In the genomic region with DNA sequence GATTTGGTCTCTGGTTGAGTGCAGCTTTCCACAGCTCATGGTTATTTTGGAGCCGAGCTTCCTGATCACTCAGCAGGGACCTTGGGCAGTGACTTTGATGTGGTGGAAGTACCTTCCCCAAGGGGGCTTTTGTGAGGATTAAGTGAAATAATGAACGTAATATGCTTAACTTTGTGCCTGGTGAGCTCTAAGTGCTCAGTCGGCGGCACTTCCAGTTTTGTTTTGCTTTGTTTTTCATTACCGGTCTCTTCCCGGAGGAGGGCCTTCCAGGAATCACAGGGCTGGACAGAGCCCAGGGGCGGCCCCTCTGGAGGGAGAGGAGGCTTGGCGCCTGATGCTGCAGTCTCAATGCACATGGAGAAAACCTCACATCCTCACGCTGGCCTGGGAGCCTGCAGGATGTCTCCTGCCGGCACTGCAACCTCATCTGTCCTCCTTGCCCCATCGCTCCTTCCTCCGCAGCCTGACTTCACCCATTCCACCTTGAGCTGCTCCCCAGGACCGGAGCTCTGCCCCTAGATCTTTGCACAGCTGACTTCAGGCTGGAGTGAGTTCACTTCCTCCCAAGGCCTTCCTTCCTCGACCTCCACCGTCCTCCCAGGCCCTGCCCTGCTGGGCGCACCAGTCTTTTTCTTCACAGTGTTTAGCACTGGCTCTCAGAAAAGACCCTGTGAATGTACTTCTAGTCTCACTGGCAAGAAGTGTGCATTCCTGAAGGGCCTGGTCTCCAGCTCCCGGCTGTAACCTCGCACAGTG, we compare ENCODE assay signal across 8 cellular contexts. TPM values are rescaled to one million over a fixed set of nuclear protein-coding genes. Genes with fewer than 3 reads are reported as not detected.
DNase-seq lines count a peak whose midpoint lies in the region; ATAC-seq and TF ChIP-seq lines count a peak whose summit lies in the region.

No MANE protein-coding gene starts in this region.

- H3K36me3 ChIP-seq in parathyroid adenoma (ENCODE audit: control insufficient read depth, insufficient read depth, low read length), result no peaks in the 10 kb centered on the region

- H3K4me3 ChIP-seq in parathyroid adenoma (ENCODE audit: low read depth, low read length), result peak overlapping the region; percentile 36

- peak overlapping the region; percentile 89 for H3K4me2 ChIP-seq in parathyroid adenoma (ENCODE audit: low read length)

- H3K9ac ChIP-seq in parathyroid adenoma, result no peak overlapping the region

- H2AFZ ChIP-seq in parathyroid adenoma, result peak overlapping the region; percentile 87

- H3K9me3 ChIP-seq in parathyroid adenoma (ENCODE audit: control insufficient read depth, low read length), result no peaks in the 10 kb centered on the region

- H3K27ac Mint-ChIP-seq in activated naive CD4-positive, alpha-beta T cell treated with anti-CD3 and anti-CD28 coated beads for 36 hours, result peak overlapping the region; percentile 96

- H3K4me1 ChIP-seq in parathyroid adenoma, result peaks cover 33% of the 10 kb centered on the region

- no peaks in the 10 kb centered on the region for H3K27me3 ChIP-seq in parathyroid adenoma (ENCODE audit: control insufficient read depth, insufficient read depth, low read length)

- intact Hi-C loops in activated naive CD4-positive, alpha-beta T cell treated with anti-CD3 and anti-CD28 coated beads for 36 hours (cut with micrococcal nuclease), result loop anchor here (5.0 to 10.0 kb wide), 3 partner anchors 455 to 1872 kb away; a partner anchor contains a TSS
- intact Hi-C loops in cardiac septum (cut with DNase I), result no loop called here

- no peaks in the 10 kb centered on the region for H3K27me3 Mint-ChIP-seq in activated naive CD4-positive, alpha-beta T cell treated with anti-CD3 and anti-CD28 coated beads for 36 hours (ENCODE audit: low read depth)

- ATAC-seq in GM19463 (IDR thresholded peaks at IDR 0.05; ENCODE audit: unreplicated experiment), result no peak

- peak; percentile 50 for DNase-seq in activated naive CD4-positive, alpha-beta T cell treated with anti-CD3 and anti-CD28 coated beads for 36 hours
- DNase-seq in activated naive CD4-positive, alpha-beta T cell treated with anti-CD3 and anti-CD28 coated beads, Interleukin-2, amount 50 U/mL, for 16 hours, result no peak
- DNase-seq in activated effector memory CD4-positive, alpha-beta T cell treated with anti-CD3 and anti-CD28 coated beads, Interleukin-2, amount 50 U/mL, for 16 hours, result peak; percentile 70
- peak; percentile 87 for DNase-seq in cardiac septum (ENCODE audit: low spot score)
- DNase-seq in NCI-H187 treated with DMSO at 0.1 percent for 48 hours (lab: John Stamatoyannopoulos, UW), result no peak
- no peak for DNase-seq in GM19240 (ENCODE audit: insufficient read length, low spot score)

- H3K9me3 Mint-ChIP-seq in activated naive CD4-positive, alpha-beta T cell treated with anti-CD3 and anti-CD28 coated beads for 36 hours, result no peaks in the 10 kb centered on the region

- peaks cover 20% of the 10 kb centered on the region for H3K79me2 ChIP-seq in parathyroid adenoma

- peak overlapping the region; percentile 97 for H3K4me3 Mint-ChIP-seq in activated naive CD4-positive, alpha-beta T cell treated with anti-CD3 and anti-CD28 coated beads for 36 hours

- H3K36me3 Mint-ChIP-seq in activated naive CD4-positive, alpha-beta T cell treated with anti-CD3 and anti-CD28 coated beads for 36 hours (ENCODE audit: low read depth), result peaks cover 35% of the 10 kb centered on the region

- CTCF ChIA-PET in activated naive CD4-positive, alpha-beta T cell treated with anti-CD3 and anti-CD28 coated beads for 36 hours (lab: Charles Lee), result interaction anchor here (0.6 to 10.1 kb wide), 14 partner anchors 12 to 169 kb away, joined by 3 to 102 read pairs (median 5); a partner anchor contains a TSS

- peaks cover 76% of the 10 kb centered on the region for H3K4me1 Mint-ChIP-seq in activated naive CD4-positive, alpha-beta T cell treated with anti-CD3 and anti-CD28 coated beads for 36 hours (ENCODE audit: low read depth)

- peak overlapping the region; percentile 83 for H3K27ac ChIP-seq in parathyroid adenoma

- no peak for TF ChIP-seq CTCF in parathyroid adenoma (IDR thresholded peaks at IDR 0.05)

RNA-seq across cellular contexts. Expression of a gene that starts 1.6 kb away (rescaled TPM):
- total RNA-seq in activated naive CD4-positive, alpha-beta T cell treated with anti-CD3 and anti-CD28 coated beads for 36 hours, result 10 to 100 TPM; 20.7 to 21.0 TPM
- total RNA-seq in cardiac septum, result 9.5 TPM

RNA-seq across cellular contexts. Expression of a gene that starts 48.2 kb away (rescaled TPM):
- total RNA-seq in activated naive CD4-positive, alpha-beta T cell treated with anti-CD3 and anti-CD28 coated beads for 36 hours, result 10 to 100 TPM; 21.6 to 24.3 TPM
- total RNA-seq in cardiac septum, result 38.0 TPM

Comparison
In these comparisons a context has a peak if more than half of its experiments do, and no peak if none do; other contexts are left out.
1. DNase-seq: peak in activated naive CD4-positive, alpha-beta T cell treated with anti-CD3 and anti-CD28 coated beads for 36 hours (single experiment), activated effector memory CD4-positive, alpha-beta T cell treated with anti-CD3 and anti-CD28 coated beads, Interleukin-2, amount 50 U/mL, for 16 hours (single experiment) and cardiac septum (single experiment); none in activated naive CD4-positive, alpha-beta T cell treated with anti-CD3 and anti-CD28 coated beads, Interleukin-2, amount 50 U/mL, for 16 hours (single experiment), NCI-H187 treated with DMSO at 0.1 percent for 48 hours (single experiment) and GM19240 (single experiment).